In genomic region chr22:43088616-43088978, GRCh38 we compare ENCODE assay signal across 7 cellular contexts. TPM values are rescaled to one million over a fixed set of nuclear protein-coding genes. Genes with fewer than 3 reads are reported as not detected.
DNase-seq lines count a peak whose midpoint lies in the region; ATAC-seq and TF ChIP-seq lines count a peak whose summit lies in the region.

No MANE protein-coding gene starts in this region.

- no peak for TF ChIP-seq EP300 in esophagus muscularis mucosa (IDR thresholded peaks at IDR 0.05)
- no peak for TF ChIP-seq EP300 in sigmoid colon (IDR thresholded peaks at IDR 0.05)

- no peak for TF ChIP-seq CTCF in OCI-LY1 (IDR thresholded peaks at IDR 0.05; ENCODE audit: low read length)
- TF ChIP-seq CTCF in esophagus muscularis mucosa (IDR thresholded peaks at IDR 0.05), result no peak
- no peak for TF ChIP-seq CTCF in sigmoid colon (IDR thresholded peaks at IDR 0.05)
- no peak for TF ChIP-seq CTCF in GM10266 (IDR thresholded peaks at IDR 0.05; ENCODE audit: control insufficient read depth, insufficient read depth, low read depth, missing control alignments)

- H3F3A ChIP-seq in OCI-LY1 (ENCODE audit: insufficient read depth, low read length), result peaks cover 3% of the 10 kb centered on the region; the same call in 1 of the 2 replicates

- WGBS in esophagus muscularis mucosa, result 64% methylated on average over 9 of the region's 9 CpGs
- WGBS in sigmoid colon, 2 donors, result 58 to 74% methylated on average over 9 of the region's 9 CpGs

- intact Hi-C loops in esophagus muscularis mucosa (cut with DNase I) (no loop called here), sigmoid colon (cut with DNase I) (no loop called here)

- no peak for DNase-seq in esophagus muscularis mucosa (ENCODE audit: extremely low spot score)
- no peak for DNase-seq in sigmoid colon
- no peak for DNase-seq in GM10266 (ENCODE audit: extremely low spot score)
- no peak for DNase-seq in activated effector memory CD4-positive, alpha-beta T cell treated with Interleukin-2 at 50 U/mL for 16 hours
- DNase-seq in NCI-H345 treated with DMSO at 0.1 percent for 48 hours (lab: John Stamatoyannopoulos, UW; ENCODE audit: unreplicated experiment), result no peak

- TF ChIP-seq POLR2A in esophagus muscularis mucosa (IDR thresholded peaks at IDR 0.05; ENCODE audit: low read depth), result no peak
- TF ChIP-seq POLR2A in sigmoid colon (IDR thresholded peaks at IDR 0.05), result no peak

- H3K27me3 ChIP-seq in OCI-LY1 (ENCODE audit: insufficient read depth, low read length) (no peaks in the 10 kb centered on the region), esophagus muscularis mucosa (no peaks in the 10 kb centered on the region), sigmoid colon (no peaks in the 10 kb centered on the region)

- peak overlapping the region; percentile 81 for H2AFZ ChIP-seq in OCI-LY1 (ENCODE audit: low read length)

- no peaks in the 10 kb centered on the region for H3K9me2 ChIP-seq in OCI-LY1 (ENCODE audit: low read depth, low read length)

- no peaks in the 10 kb centered on the region for H3K79me2 ChIP-seq in OCI-LY1 (ENCODE audit: insufficient read depth, low read length)

- no peaks in the 10 kb centered on the region for H3K9me3 ChIP-seq in OCI-LY1 (ENCODE audit: low read length)
- H3K9me3 ChIP-seq in esophagus muscularis mucosa, result no peaks in the 10 kb centered on the region
- H3K9me3 ChIP-seq in sigmoid colon, result no peaks in the 10 kb centered on the region

- H3K4me2 ChIP-seq in OCI-LY1 (ENCODE audit: low read length), result peak overlapping the region; percentile 95

- H3K36me3 ChIP-seq in OCI-LY1 (ENCODE audit: insufficient read depth, low read length) (peaks cover 4% of the 10 kb centered on the region; the same call in 1 of the 2 replicates), esophagus muscularis mucosa (peaks cover 0 to 6% (median 0%) of the 10 kb centered on the region in 4 donors), sigmoid colon (no peaks in the 10 kb centered on the region)

- peak; percentile 12 for ATAC-seq in GM18517 (IDR thresholded peaks at IDR 0.05; ENCODE audit: unreplicated experiment)

- H3K27ac ChIP-seq in OCI-LY1 (ENCODE audit: low read depth, low read length, poor library complexity, severe bottlenecking) (peak overlapping the region; percentile 40), esophagus muscularis mucosa (replicated peaks in 1 of 4) (peak overlapping the region in 3 of 4 donors; percentile 56 to 74 (median 63)), sigmoid colon (peak overlapping the region; percentile 68 to 77 (median 69))

- peak overlapping the region; percentile 69 for H3K4me3 ChIP-seq in OCI-LY1 (ENCODE audit: low read depth, low read length, poor library complexity, severe bottlenecking)
- peak overlapping the region; percentile 75 to 85 (median 81) for H3K4me3 ChIP-seq in esophagus muscularis mucosa
- H3K4me3 ChIP-seq in sigmoid colon, result peak overlapping the region; percentile 64 to 93 (median 81)

- H3K9ac ChIP-seq in OCI-LY1 (ENCODE audit: low read length), result peak overlapping the region; percentile 73

- H3K4me1 ChIP-seq in OCI-LY1 (ENCODE audit: insufficient read depth, low read length, severe bottlenecking) (peaks cover 18% of the 10 kb centered on the region), esophagus muscularis mucosa (peaks cover 12 to 16% (median 15%) of the 10 kb centered on the region in 4 donors), sigmoid colon (peaks cover 0 to 12% (median 9%) of the 10 kb centered on the region in 4 donors)

- H4K20me1 ChIP-seq in OCI-LY1 (ENCODE audit: insufficient read depth, low read length), result no peaks in the 10 kb centered on the region

RNA-seq across cellular contexts. Expression of gene TTLL1, which starts 0.6 kb away (rescaled TPM):
- 1 to 10 TPM; 2.8 to 7.3 (median 4.1) TPM for total RNA-seq in esophagus muscularis mucosa
- total RNA-seq in sigmoid colon, result 1 to 10 TPM; 4.3 to 6.4 (median 5.5) TPM
- 1 to 10 TPM; 2.4 to 3.7 (median 3.0) TPM for polyA plus RNA-seq in sigmoid colon

RNA-seq across cellular contexts. Expression of gene BIK, which starts 22.0 kb away (rescaled TPM):
- total RNA-seq in esophagus muscularis mucosa (under 1 TPM in 1 of 4 donors, not detected in 3; 0.32 TPM), sigmoid colon (not detected)
- 10 to 100 TPM; 29.6 to 39.1 (median 35.4) TPM for polyA plus RNA-seq in sigmoid colon

RNA-seq across cellular contexts. Expression of gene MCAT, which starts 54.6 kb away (rescaled TPM):
- 10 to 100 TPM; 15.8 to 32.1 (median 22.7) TPM for total RNA-seq in esophagus muscularis mucosa
- 10 to 100 TPM; 15.3 to 20.8 (median 17.9) TPM for total RNA-seq in sigmoid colon
- 10 to 100 TPM; 10.2 to 23.4 (median 14.3) TPM for polyA plus RNA-seq in sigmoid colon
